Comparison of ENCODE assay signal across 21 cellular contexts in the genomic region with DNA sequence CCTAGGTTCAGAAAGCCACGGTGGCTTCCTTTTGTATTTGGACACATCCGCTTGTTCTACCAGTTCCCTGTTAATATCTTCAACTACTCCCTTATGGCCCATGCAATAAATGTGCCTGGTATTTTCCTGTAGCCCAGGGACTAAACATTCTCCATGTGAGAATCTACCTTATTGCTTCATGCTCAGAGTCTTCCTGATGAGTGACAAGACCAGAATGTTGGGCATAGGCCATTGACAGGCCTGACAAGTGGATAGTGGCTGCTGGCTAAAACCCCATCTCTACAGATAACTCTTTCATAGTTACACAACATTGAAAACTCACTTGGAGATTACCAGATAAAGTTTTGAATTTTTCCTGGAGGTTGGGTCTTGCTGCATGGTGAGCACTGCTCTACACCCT.
"Had no signal": no experiment of that assay in that cellular context is flagged by ENCODE, and none has a peak within 500 bp of the region (broad histone marks: within the 10 kb centered on the region; RNA-seq: fewer than 3 reads in every experiment).

No MANE protein-coding gene starts in this region.

- H3K36me3 ChIP-seq: esophagus muscularis mucosa, gastroesophageal sphincter, heart left ventricle, left ventricle myocardium inferior, lower lobe of right lung had no signal

- DNase-seq: dermis blood vessel endothelial cell; dorsolateral prefrontal cortex; effector CD4-positive, alpha-beta T cell; effector memory CD4-positive, alpha-beta T cell; foreskin keratinocyte; heart left ventricle; hypothalamus; immature natural killer cell; islet precursor cell; kidney; kidney glomerular epithelial cell; left colon; left ventricle myocardium inferior; lower lobe of right lung; mesenchymal stem cell; mucosa of descending colon had no signal

- H3K4me1 ChIP-seq: esophagus muscularis mucosa, foreskin keratinocyte, gastroesophageal sphincter, heart left ventricle, left ventricle myocardium inferior, lower lobe of right lung had no signal

- ATAC-seq: foreskin keratinocyte, gastroesophageal sphincter, heart left ventricle, left colon, left lobe of liver, lower lobe of right lung, mucosa of descending colon had no signal

- H3K9me3 ChIP-seq: esophagus muscularis mucosa, gastroesophageal sphincter, heart left ventricle, left ventricle myocardium inferior, lower lobe of right lung, mucosa of descending colon had no signal

- H3K79me2 ChIP-seq: hepatocyte had no signal

- H2AFZ ChIP-seq: hepatocyte had no signal

- H3K4me3 ChIP-seq: coronary artery, dorsolateral prefrontal cortex, esophagus muscularis mucosa, gastroesophageal sphincter, heart left ventricle, hepatocyte, left ventricle myocardium inferior, lower lobe of right lung, mucosa of descending colon had no signal

- H3K4me2 ChIP-seq: hepatocyte had no signal

- H3K27me3 ChIP-seq: dorsolateral prefrontal cortex, esophagus muscularis mucosa, foreskin keratinocyte, gastroesophageal sphincter, heart left ventricle, hepatocyte had no signal

- H3K27ac ChIP-seq: coronary artery, dorsolateral prefrontal cortex, esophagus muscularis mucosa, foreskin keratinocyte, gastroesophageal sphincter, heart left ventricle, hepatocyte, left ventricle myocardium inferior, lower lobe of right lung had no signal
